19 cellular contexts compared by ENCODE assay signal in the genomic region with DNA sequence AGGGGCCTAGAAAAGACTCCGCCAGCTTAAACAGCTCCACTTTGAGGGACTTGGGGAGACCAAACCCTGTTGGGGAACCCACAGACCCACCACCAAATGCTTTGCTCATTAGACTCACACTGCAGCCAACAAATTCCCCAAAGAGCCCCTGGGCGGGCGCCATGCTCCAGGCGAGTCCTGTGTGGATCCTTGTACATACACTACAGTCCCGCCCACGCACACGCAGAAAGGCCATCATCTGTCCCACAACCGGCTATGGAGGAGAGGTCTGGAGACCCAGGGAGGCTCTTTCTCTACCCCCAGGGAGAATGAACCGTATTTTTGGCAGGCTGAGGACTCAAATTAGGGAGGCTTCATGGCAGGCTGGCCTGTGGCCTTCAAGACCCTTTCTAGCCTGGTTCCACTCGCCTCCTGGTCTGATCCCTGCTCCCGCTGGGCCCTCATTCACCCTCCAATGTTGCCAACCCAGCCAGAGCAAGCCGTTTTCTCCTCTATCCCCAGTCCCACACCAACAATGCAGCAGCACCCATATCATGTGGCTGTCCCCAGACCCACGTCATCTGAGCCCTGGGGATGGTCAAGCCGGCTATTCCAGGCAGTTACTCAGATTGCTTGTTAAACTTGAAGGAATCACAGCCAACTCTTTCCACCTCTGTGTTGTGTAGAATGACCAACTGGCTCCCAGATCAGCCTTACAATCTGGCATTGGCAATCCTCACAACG. TPM values are rescaled to one million over a fixed set of nuclear protein-coding genes. Genes with fewer than 3 reads are reported as not detected.
DNase-seq lines count a peak whose midpoint lies in the region; ATAC-seq and TF ChIP-seq lines count a peak whose summit lies in the region.
"Had no signal": no experiment of that assay in that cellular context is flagged by ENCODE, and none has a peak within 500 bp of the region (broad histone marks: within the 10 kb centered on the region; RNA-seq: fewer than 3 reads in every experiment).

No MANE protein-coding gene starts in this region.

- no peaks in the 10 kb centered on the region for H3K27me3 ChIP-seq in uterus
- H3K27me3 ChIP-seq in PC-3 (ENCODE audit: low read length): peaks cover 84% of the 10 kb centered on the region
- H3K27me3 ChIP-seq in H7 (ENCODE audit: control insufficient read depth, insufficient read depth, low read length): no peaks in the 10 kb centered on the region
- H3K27me3 ChIP-seq: ovary had no signal

- H3K4me3 ChIP-seq in coronary artery: no peak overlapping the region
- no peak overlapping the region for H3K4me3 ChIP-seq in uterus
- no peak overlapping the region for H3K4me3 ChIP-seq in PC-3 (ENCODE audit: low read length)
- H3K4me3 ChIP-seq in H7 (ENCODE audit: insufficient read depth, low read depth, low read length): no peak overlapping the region
- H3K4me3 ChIP-seq: ovary had no signal

- no peaks in the 10 kb centered on the region for H3F3A ChIP-seq in PC-3 (ENCODE audit: low read length, unreplicated experiment)

- no peak overlapping the region for H3K9ac ChIP-seq in PC-3 (ENCODE audit: low read length)

- no peak for TF ChIP-seq POLR2A in uterus (IDR thresholded peaks at IDR 0.05)

- H3K4me1 ChIP-seq in uterus (peaks cover 0 to 1% of the 10 kb centered on the region in 2 donors), PC-3 (ENCODE audit: insufficient read depth, low read length) (no peaks in the 10 kb centered on the region)

- POLR2A ChIA-PET in PC-3 (lab: Charles Lee; ENCODE audit: unreplicated experiment): no interaction called here

- ATAC-seq in sciatic nerve (peak; percentile 36), PC-3 (no peak)
- ATAC-seq: HCT116 had no signal

- no peak for DNase-seq in coronary artery (ENCODE audit: low spot score)
- peak; percentile 63 for DNase-seq in left kidney (ENCODE audit: low read depth, low spot score)
- DNase-seq in sciatic nerve (ENCODE audit: low spot score): peak; percentile 75
- no peak for DNase-seq in uterus
- DNase-seq in DMS79 treated with DMSO at 0.1 percent for 48 hours (lab: John Stamatoyannopoulos, UW): no peak
- DNase-seq in PC-3: no peak
- DNase-seq in H7: no peak
- DNase-seq: activated B cell treated with CpG ODN at 0.5 μM for 24 hours; activated effector memory CD4-positive, alpha-beta T cell treated with Interleukin-2 at 50 U/mL for 16 hours; amniotic stem cell; DMS 273 treated with DMSO at 0.1 percent for 48 hours; erythroblast; NCI-H1436; stimulated activated naive CD4-positive, alpha-beta T cell treated with Interleukin-2 at 50 U/mL for 16 hours; T-helper 1 cell had no signal

- no peaks in the 10 kb centered on the region for H3K79me2 ChIP-seq in PC-3 (ENCODE audit: low read length)

- CTCF ChIA-PET in PC-3 (lab: Charles Lee): no interaction called here

- H3K36me3 ChIP-seq in uterus (no peaks in the 10 kb centered on the region), PC-3 (ENCODE audit: low read depth, low read length) (no peaks in the 10 kb centered on the region), H7 (replicated peaks; ENCODE audit: control insufficient read depth, insufficient read depth, low read length) (no peaks in the 10 kb centered on the region; the same call in 1 of the 2 replicates)
- H3K36me3 ChIP-seq: ovary had no signal

- TF ChIP-seq CTCF in coronary artery (IDR thresholded peaks at IDR 0.05) (no peak), uterus (IDR thresholded peaks at IDR 0.05) (no peak), PC-3 (conservative IDR thresholded peaks at IDR 0.05; ENCODE audit: low read depth, low read length) (no peak)

- peak overlapping the region; percentile 42 to 80 for H3K27ac ChIP-seq in coronary artery
- peak overlapping the region; percentile 44 to 51 for H3K27ac ChIP-seq in uterus
- no peak overlapping the region for H3K27ac ChIP-seq in PC-3 (ENCODE audit: low read length)

- no peaks in the 10 kb centered on the region for H4K20me1 ChIP-seq in PC-3 (ENCODE audit: low read length)

- H3K4me2 ChIP-seq in PC-3 (ENCODE audit: low read length): no peak overlapping the region

- no peak overlapping the region for H2AFZ ChIP-seq in PC-3 (ENCODE audit: low read length)

- intact Hi-C loops in sciatic nerve (cut with DNase I) (no loop called here), uterus (cut with DNase I; ENCODE audit: low total_unique reads) (no loop called here), PC-3 (cut with micrococcal nuclease) (no loop called here)

- no peaks in the 10 kb centered on the region for H3K9me2 ChIP-seq in PC-3 (replicated peaks; ENCODE audit: low read length)

- BruUV-seq in PC-3 (replicated peaks; lab: Mats Ljungman, UMichigan): no TSS peak

- H3K9me3 ChIP-seq in uterus (no peaks in the 10 kb centered on the region), PC-3 (ENCODE audit: low read length) (no peaks in the 10 kb centered on the region)
- H3K9me3 ChIP-seq: ovary had no signal

RNA-seq across cellular contexts. Expression of gene ZNF423, which starts 27.2 kb away (rescaled TPM):
- total RNA-seq in sciatic nerve (25.3 TPM), uterus (10 to 100 TPM in 3 of 4 donors, 1 to 10 TPM in 1; 7.1 to 33.5 (median 14.7) TPM), PC-3 (2014; rRNA removed) (not detected in 2 replicates)
- 42.9 and 43.6 TPM in 2 replicates for total RNA-seq in H7 (2014; rRNA removed; shearing (Covaris generic))
- total RNA-seq: activated B cell treated with CpG ODN at 0.5 μM for 24 hours, B cell, HT1080 had no signal

Comparison
In these comparisons a context has a peak if more than half of its experiments do, and no peak if none do; other contexts are left out.
1. DNase-seq: peak in left kidney (single experiment) and sciatic nerve (single experiment); none in coronary artery (single experiment), uterus (0 of 2), DMS79 treated with DMSO at 0.1 percent for 48 hours (single experiment), PC-3 (single experiment) and H7 (single experiment).